8 cellular contexts compared by ENCODE assay signal in the genomic region with DNA sequence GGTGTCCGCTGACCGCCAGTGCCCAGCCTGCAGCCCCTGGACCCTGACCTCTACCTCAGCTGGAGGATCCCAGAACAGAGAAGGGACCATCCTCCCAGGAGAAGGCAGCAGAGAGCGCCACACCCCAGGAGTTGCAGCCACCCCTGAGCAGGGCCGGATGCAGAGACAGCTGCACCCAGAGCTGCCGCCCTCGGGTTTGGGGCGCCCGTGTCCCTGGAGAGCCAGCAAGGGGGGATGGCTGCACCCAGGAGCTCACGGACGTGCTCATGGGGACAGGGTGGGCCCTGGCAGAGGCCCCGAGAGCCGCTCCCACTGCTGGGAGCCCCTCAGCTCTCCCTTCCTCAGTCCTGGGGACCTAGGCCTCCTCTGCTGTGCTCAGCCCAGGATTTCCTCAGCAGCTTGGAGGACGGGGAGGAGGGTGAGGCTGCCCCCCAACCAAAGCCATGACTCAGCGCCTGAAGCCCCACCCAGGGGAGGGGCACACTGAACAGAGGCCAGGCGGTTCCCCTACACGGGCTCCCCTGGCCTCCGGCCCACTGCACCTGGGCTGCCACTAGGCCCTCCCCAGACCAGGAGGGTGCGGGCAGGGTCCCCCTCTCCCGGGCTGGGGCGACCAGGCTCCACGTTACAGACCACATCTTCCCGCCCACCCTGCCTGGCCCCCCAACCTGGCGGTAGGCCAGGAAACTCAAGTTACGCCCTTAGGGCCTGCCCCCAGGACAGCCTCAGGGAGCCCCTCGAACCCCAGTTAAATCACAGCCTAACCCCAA. TPM values are rescaled to one million over a fixed set of nuclear protein-coding genes. Genes with fewer than 3 reads are reported as not detected.
A peak's percentile ranks its signal among the peaks of the same experiment; 100 is the strongest.
DNase-seq lines count a peak whose midpoint lies in the region; ATAC-seq, FAIRE-seq and TF ChIP-seq lines count a peak whose summit lies in the region.

No MANE protein-coding gene starts in this region.

- no peaks in the 10 kb centered on the region for H3K9me2 ChIP-seq in PC-3 (replicated peaks; ENCODE audit: low read length)

- H3K4me1 ChIP-seq in PC-3 (ENCODE audit: insufficient read depth, low read length), result peaks cover 33% of the 10 kb centered on the region

- H3K27me3 ChIP-seq in PC-3 (ENCODE audit: low read length), result no peaks in the 10 kb centered on the region

- no peak overlapping the region for H3K27ac ChIP-seq in PC-3 (ENCODE audit: low read length)

- H3K4me1 Mint-ChIP-seq in activated T-helper 1 cell treated with anti-CD3 and anti-CD28 coated beads, Interleukin-12 subunit alpha, Interleukin-12 subunit beta, Interleukin-2, Interleukin-4 antibody, amounts not matched to agents 30 ng/mL and 10 ng/mL and 1 ng/mL, durations not matched to agents 14 hours and 24 hours and 36 hours (ENCODE audit: low read depth), result peaks cover 15% of the 10 kb centered on the region

- H3K36me3 Mint-ChIP-seq in activated T-helper 1 cell treated with anti-CD3 and anti-CD28 coated beads, Interleukin-12 subunit alpha, Interleukin-12 subunit beta, Interleukin-2, Interleukin-4 antibody, amounts not matched to agents 30 ng/mL and 10 ng/mL and 1 ng/mL, durations not matched to agents 14 hours and 24 hours and 36 hours (ENCODE audit: low read depth), result no peaks in the 10 kb centered on the region

- no peaks in the 10 kb centered on the region for H3F3A ChIP-seq in PC-3 (ENCODE audit: low read length, unreplicated experiment)

- intact Hi-C loops in PC-3 (cut with micrococcal nuclease), result no loop called here
- intact Hi-C loops in activated T-helper 1 cell treated with anti-CD3 and anti-CD28 coated beads, Interleukin-12 subunit alpha, Interleukin-12 subunit beta, Interleukin-2, Interleukin-4 antibody, amounts not matched to agents 30 ng/mL and 10 ng/mL and 1 ng/mL, durations not matched to agents 14 hours and 24 hours and 36 hours (cut with micrococcal nuclease), result loop anchor here (5.0 kb wide), 6 partner anchors 33 to 348 kb away; a partner anchor contains a TSS

- POLR2A ChIA-PET in AG04449 (lab: Yijun Ruan, JAX) (interaction anchor here (0.6 to 1.3 kb wide), 5 partner anchors 11 to 70 kb away, joined by 3 to 4 read pairs (median 4); a partner anchor contains a TSS), PC-3 (lab: Charles Lee; ENCODE audit: unreplicated experiment) (no interaction called here)

- H3K4me3 Mint-ChIP-seq in activated T-helper 1 cell treated with anti-CD3 and anti-CD28 coated beads, Interleukin-12 subunit alpha, Interleukin-12 subunit beta, Interleukin-2, Interleukin-4 antibody, amounts not matched to agents 30 ng/mL and 10 ng/mL and 1 ng/mL, durations not matched to agents 14 hours and 24 hours and 36 hours, result peak overlapping the region; percentile 88

- peak; percentile 75 for FAIRE-seq in GM19239 (lab: Jason Lieb, UNC)

- H3K9ac ChIP-seq in PC-3 (ENCODE audit: low read length), result no peak overlapping the region

- TF ChIP-seq CTCF in AG04449 (IDR thresholded peaks at IDR 0.05; ENCODE audit: insufficient read depth, low read length, missing control alignments), result peak; percentile 6
- peak; percentile 37; the same call in 1 of the 2 replicates for TF ChIP-seq CTCF in PC-3 (conservative IDR thresholded peaks at IDR 0.05; ENCODE audit: low read depth, low read length)
- no peak for TF ChIP-seq CTCF in fibroblast of villous mesenchyme (IDR thresholded peaks at IDR 0.05; ENCODE audit: insufficient read depth, low read depth, low read length)
- TF ChIP-seq CTCF in omental fat pad (IDR thresholded peaks at IDR 0.05), result no peak

- peak overlapping the region; percentile 68 for H3K4me3 ChIP-seq in AG04449 (ENCODE audit: low read depth, low read length)
- H3K4me3 ChIP-seq in PC-3 (ENCODE audit: low read length), result peak overlapping the region; percentile 97
- peak overlapping the region; percentile 76 for H3K4me3 ChIP-seq in fibroblast of villous mesenchyme (ENCODE audit: low read depth, low read length)

- ATAC-seq in PC-3, result peak; percentile 17
- ATAC-seq in omental fat pad (ENCODE audit: low FRiP score), result peak; percentile 47
- ATAC-seq in GM21528 (IDR thresholded peaks at IDR 0.05; ENCODE audit: low FRiP score, unreplicated experiment), result no peak

- no TSS peak for BruUV-seq in PC-3 (replicated peaks; lab: Mats Ljungman, UMichigan)

- peak overlapping the region; percentile 93 for H3K4me2 ChIP-seq in PC-3 (ENCODE audit: low read length)

- DNase-seq in AG04449 (ENCODE audit: low read depth, low spot score), result no peak
- DNase-seq in GM19239 (ENCODE audit: insufficient read length, low spot score), result peak; percentile 81
- DNase-seq in PC-3, result peak; percentile 80
- peak; percentile 60 for DNase-seq in activated T-helper 1 cell treated with anti-CD3 and anti-CD28 coated beads, Interleukin-12 subunit alpha, Interleukin-12 subunit beta, Interleukin-2, Interleukin-4 antibody, amounts not matched to agents 30 ng/mL and 10 ng/mL and 1 ng/mL, durations not matched to agents 14 hours and 24 hours and 36 hours (ENCODE audit: low spot score)
- DNase-seq in fibroblast of villous mesenchyme (ENCODE audit: low read depth), result peak; percentile 78
- DNase-seq in omental fat pad (ENCODE audit: low spot score), result peak; percentile 68
- DNase-seq in ureter (ENCODE audit: low spot score), result peak; percentile 89

- peak overlapping the region; percentile 85 for H3K27ac Mint-ChIP-seq in activated T-helper 1 cell treated with anti-CD3 and anti-CD28 coated beads, Interleukin-12 subunit alpha, Interleukin-12 subunit beta, Interleukin-2, Interleukin-4 antibody, amounts not matched to agents 30 ng/mL and 10 ng/mL and 1 ng/mL, durations not matched to agents 14 hours and 24 hours and 36 hours

- no peak overlapping the region for H2AFZ ChIP-seq in PC-3 (ENCODE audit: low read length)

- H4K20me1 ChIP-seq in PC-3 (ENCODE audit: low read length), result peaks cover 11% of the 10 kb centered on the region

- no peaks in the 10 kb centered on the region for H3K27me3 Mint-ChIP-seq in activated T-helper 1 cell treated with anti-CD3 and anti-CD28 coated beads, Interleukin-12 subunit alpha, Interleukin-12 subunit beta, Interleukin-2, Interleukin-4 antibody, amounts not matched to agents 30 ng/mL and 10 ng/mL and 1 ng/mL, durations not matched to agents 14 hours and 24 hours and 36 hours (ENCODE audit: insufficient read depth)

- H3K79me2 ChIP-seq in PC-3 (ENCODE audit: low read length), result peaks cover 58% of the 10 kb centered on the region

- H3K9me3 ChIP-seq in PC-3 (ENCODE audit: low read length), result no peaks in the 10 kb centered on the region

- H3K36me3 ChIP-seq in PC-3 (ENCODE audit: low read depth, low read length), result no peaks in the 10 kb centered on the region; the same call in 1 of the 2 replicates

- H3K9me3 Mint-ChIP-seq in activated T-helper 1 cell treated with anti-CD3 and anti-CD28 coated beads, Interleukin-12 subunit alpha, Interleukin-12 subunit beta, Interleukin-2, Interleukin-4 antibody, amounts not matched to agents 30 ng/mL and 10 ng/mL and 1 ng/mL, durations not matched to agents 14 hours and 24 hours and 36 hours, result no peaks in the 10 kb centered on the region

- CTCF ChIA-PET in AG04449 (lab: Yijun Ruan, JAX) (interaction anchor here (0.9 to 2.1 kb wide), 7 partner anchors 15 to 183 kb away, joined by 3 to 16 read pairs (median 4); a partner anchor contains a TSS), PC-3 (lab: Charles Lee) (interaction anchor here (0.6 to 1.1 kb wide), 3 partner anchors 14 to 200 kb away, joined by 3 to 7 read pairs (median 5); no protein-coding TSS in a partner anchor)

RNA-seq across cellular contexts. Expression of a gene that starts 2.2 kb away (rescaled TPM):
- total RNA-seq in PC-3 (2014; rRNA removed) (116 and 178 TPM in 2 replicates), fibroblast of villous mesenchyme (43.2 and 54.8 TPM in 2 replicates), omental fat pad (10 to 100 TPM; 19.2 to 41.8 (median 38.1) TPM), ureter (77.6 TPM)
- total RNA-seq in activated T-helper 1 cell treated with anti-CD3 and anti-CD28 coated beads, Interleukin-12 subunit alpha, Interleukin-12 subunit beta, Interleukin-2, Interleukin-4 antibody, amounts not matched to agents 30 ng/mL and 10 ng/mL and 1 ng/mL, durations not matched to agents 14 hours and 24 hours and 36 hours, result 47.7 and 55.1 TPM in 2 replicates

RNA-seq across cellular contexts. Expression of a gene that starts 2.9 kb away (rescaled TPM):
- total RNA-seq in PC-3 (2014; rRNA removed) (132 and 142 TPM in 2 replicates), fibroblast of villous mesenchyme (25.0 and 36.7 TPM in 2 replicates), omental fat pad (10 to 100 TPM; 15.7 to 26.0 (median 17.5) TPM), ureter (29.0 TPM)
- total RNA-seq in activated T-helper 1 cell treated with anti-CD3 and anti-CD28 coated beads, Interleukin-12 subunit alpha, Interleukin-12 subunit beta, Interleukin-2, Interleukin-4 antibody, amounts not matched to agents 30 ng/mL and 10 ng/mL and 1 ng/mL, durations not matched to agents 14 hours and 24 hours and 36 hours, result 34.6 and 36.8 TPM in 2 replicates

RNA-seq across cellular contexts. Expression of a gene that starts 19.0 kb away (rescaled TPM):
- 254 and 324 TPM in 2 replicates for total RNA-seq in PC-3 (2014; rRNA removed)
- 144 and 147 TPM in 2 replicates for total RNA-seq in activated T-helper 1 cell treated with anti-CD3 and anti-CD28 coated beads, Interleukin-12 subunit alpha, Interleukin-12 subunit beta, Interleukin-2, Interleukin-4 antibody, amounts not matched to agents 30 ng/mL and 10 ng/mL and 1 ng/mL, durations not matched to agents 14 hours and 24 hours and 36 hours
- 57.9 and 61.2 TPM in 2 replicates for total RNA-seq in fibroblast of villous mesenchyme
- 100 to 1,000 TPM in 1 of 4 donors, 10 to 100 TPM in 3; 71.9 to 103 (median 86.2) TPM for total RNA-seq in omental fat pad
- total RNA-seq in ureter, result 132 TPM

RNA-seq across cellular contexts. Expression of a gene that starts 19.1 kb away (rescaled TPM):
- total RNA-seq in PC-3 (2014; rRNA removed) (141 and 168 TPM in 2 replicates), fibroblast of villous mesenchyme (11.7 and 13.2 TPM in 2 replicates), omental fat pad (10 to 100 TPM in 2 of 4 donors, 1 to 10 TPM in 2; 8.5 to 18.6 (median 11.5) TPM), ureter (21.4 TPM)
- 13.6 and 14.6 TPM in 2 replicates for total RNA-seq in activated T-helper 1 cell treated with anti-CD3 and anti-CD28 coated beads, Interleukin-12 subunit alpha, Interleukin-12 subunit beta, Interleukin-2, Interleukin-4 antibody, amounts not matched to agents 30 ng/mL and 10 ng/mL and 1 ng/mL, durations not matched to agents 14 hours and 24 hours and 36 hours

RNA-seq across cellular contexts. Expression of a gene that starts 25.2 kb away (rescaled TPM):
- 4.2 and 5.3 TPM in 2 replicates for total RNA-seq in PC-3 (2014; rRNA removed)
- total RNA-seq in activated T-helper 1 cell treated with anti-CD3 and anti-CD28 coated beads, Interleukin-12 subunit alpha, Interleukin-12 subunit beta, Interleukin-2, Interleukin-4 antibody, amounts not matched to agents 30 ng/mL and 10 ng/mL and 1 ng/mL, durations not matched to agents 14 hours and 24 hours and 36 hours, result 2.5 TPM in 2 replicates
- total RNA-seq in fibroblast of villous mesenchyme, result 0.86 and 0.97 TPM in 2 replicates
- total RNA-seq in omental fat pad, result 1 to 10 TPM in 3 of 4 donors, under 1 TPM in 1; 0.96 to 4.9 (median 2.7) TPM
- total RNA-seq in ureter, result 6.6 TPM

Comparison
In these comparisons a context has a peak if more than half of its experiments do, and no peak if none do; other contexts are left out.
1. CTCF ChIP-seq: peak in AG04449 (single experiment) and PC-3 (single experiment); none in fibroblast of villous mesenchyme (single experiment) and omental fat pad (0 of 3).
2. Peak in every context shown above with its lines, with median percentiles within 50 percentile points of each other: H3K4me3 ChIP-seq.